ENCODE assay signal across 8 cellular contexts in the genomic region with DNA sequence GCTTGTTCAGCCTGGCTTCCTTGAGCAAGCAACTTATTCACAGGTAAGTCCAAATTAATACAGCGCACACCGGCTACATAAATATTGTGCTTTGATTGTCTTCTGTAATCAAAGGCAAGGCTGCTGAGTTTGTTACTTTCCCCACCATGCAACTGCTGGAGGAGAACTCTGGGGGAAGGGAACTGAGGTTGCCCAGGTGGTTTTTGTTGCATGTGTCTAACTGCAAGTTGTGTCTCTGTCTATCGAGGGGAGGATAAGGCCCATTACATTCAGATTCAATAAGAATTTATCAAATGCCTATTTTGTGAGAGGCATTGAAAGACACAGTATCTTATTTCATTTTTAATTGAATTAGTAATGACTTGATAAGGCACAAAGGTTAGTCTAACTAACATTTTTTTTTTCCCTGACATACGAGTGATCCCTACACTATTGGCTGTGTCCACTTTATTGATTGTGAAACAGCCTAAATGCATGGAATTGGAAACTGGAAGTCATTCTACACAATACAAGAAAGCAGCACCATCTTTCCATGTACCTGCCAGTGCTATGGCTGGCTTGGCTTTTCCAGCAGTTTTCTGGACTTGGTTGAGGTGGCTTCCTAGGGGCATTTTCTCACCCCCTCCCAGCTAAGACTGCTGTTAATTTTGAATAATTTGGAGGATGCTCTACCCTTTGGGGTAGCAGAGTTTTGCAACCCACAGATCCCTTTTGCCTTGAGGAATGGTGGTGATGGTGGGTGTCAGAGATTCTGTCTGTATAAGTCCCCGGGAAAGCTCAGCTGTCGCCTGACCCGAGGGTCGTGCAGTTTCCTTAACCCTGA. TPM values are rescaled to one million over a fixed set of nuclear protein-coding genes. Genes with fewer than 3 reads are reported as not detected.
A peak's percentile ranks its signal among the peaks of the same experiment; 100 is the strongest.
DNase-seq lines count a peak whose midpoint lies in the region; ATAC-seq, FAIRE-seq and TF ChIP-seq lines count a peak whose summit lies in the region.

No MANE protein-coding gene starts in this region.

- dilution Hi-C loops in endothelial cell of umbilical vein (cut with MboI; ENCODE audit: extremely low pct_ligation_motif_present, low sequenced_read_pairs) = no loop called here

- H3K9me2 ChIP-seq in PC-3 (replicated peaks; ENCODE audit: low read length) = no peaks in the 10 kb centered on the region

- H3K9ac ChIP-seq in PC-3 (ENCODE audit: low read length) (peak overlapping the region; percentile 70), endothelial cell of umbilical vein (replicated peaks; ENCODE audit: extremely low read depth, insufficient read depth, low read length) (peak overlapping the region; percentile 69)

- H2AFZ ChIP-seq in PC-3 (ENCODE audit: low read length) = peak overlapping the region; percentile 95
- H2AFZ ChIP-seq in endothelial cell of umbilical vein (ENCODE audit: low read depth, low read length) = peak overlapping the region; percentile 80
- peak overlapping the region; percentile 94 for H2AFZ ChIP-seq in osteoblast (ENCODE audit: low read length)

- no peaks in the 10 kb centered on the region for H3K9me1 ChIP-seq in endothelial cell of umbilical vein (replicated peaks; ENCODE audit: control insufficient read depth, extremely low read depth, insufficient read depth, low read length)

- CTCF ChIA-PET in Caco-2 (lab: Charles Lee) (no interaction called here), PC-3 (lab: Charles Lee) (interaction anchor here (1.0 kb wide), 1 partner anchor 74 kb away, joined by 4 read pairs; no protein-coding TSS in a partner anchor), endothelial cell of umbilical vein (lab: Charles Lee) (interaction anchor here (0.9 to 4.6 kb wide), 6 partner anchors 10 to 409 kb away, joined by 3 to 46 read pairs (median 3); no protein-coding TSS in a partner anchor)

- no peaks in the 10 kb centered on the region for H3K36me3 ChIP-seq in Caco-2 (ENCODE audit: control insufficient read depth, insufficient read depth, low read length)
- no peaks in the 10 kb centered on the region for H3K36me3 ChIP-seq in PC-3 (ENCODE audit: low read depth, low read length)
- H3K36me3 ChIP-seq in endothelial cell of umbilical vein (ENCODE audit: control insufficient read depth in 2 of 2, extremely low read depth in 1 of 2, insufficient read depth in 2 of 2, low read length in 2 of 2) = no peaks in the 10 kb centered on the region
- no peaks in the 10 kb centered on the region for H3K36me3 ChIP-seq in osteoblast (ENCODE audit: insufficient read depth, low read length)

- ATAC-seq in PC-3 (no peak), HG03521 (IDR thresholded peaks at IDR 0.05; ENCODE audit: unreplicated experiment) (no peak)

- intact Hi-C loops in Caco-2 (cut with micrococcal nuclease; ENCODE audit: unreplicated experiment) (loop anchor here (5.0 kb wide), 2 partner anchors 74 to 404 kb away; a partner anchor contains a TSS), PC-3 (cut with micrococcal nuclease) (loop anchor here (1.0 to 10.0 kb wide), 4 partner anchors 29 to 421 kb away; no protein-coding TSS in a partner anchor), endothelial cell of umbilical vein (cut with micrococcal nuclease) (loop anchor here (1.0 to 10.0 kb wide), 10 partner anchors 73 to 597 kb away; a partner anchor contains a TSS), head of caudate nucleus (cut with DNase I) (no loop called here)

- no peaks in the 10 kb centered on the region for H3K9me3 Mint-ChIP-seq in Caco-2 (ENCODE audit: unreplicated experiment)

- H3F3A ChIP-seq in PC-3 (ENCODE audit: low read length, unreplicated experiment) = no peaks in the 10 kb centered on the region

- H3K4me3 ChIP-seq in Caco-2 (ENCODE audit: low read depth, low read length) = peak overlapping the region; percentile 37
- peak overlapping the region; percentile 94 for H3K4me3 ChIP-seq in PC-3 (ENCODE audit: low read length)
- peak overlapping the region; percentile 64 to 76 (median 68) for H3K4me3 ChIP-seq in endothelial cell of umbilical vein (replicated peaks in 1 of 3; ENCODE audit: insufficient read depth in 1 of 3, low read depth in 1 of 3, low read length in 3 of 3)
- H3K4me3 ChIP-seq in osteoblast (ENCODE audit: insufficient read depth, low read length) = peak overlapping the region; percentile 93

- FAIRE-seq in endothelial cell of umbilical vein (lab: Jason Lieb, UNC) = peak; percentile 35

- POLR2A ChIA-PET in Caco-2 (lab: Charles Lee) (no interaction called here), PC-3 (lab: Charles Lee; ENCODE audit: unreplicated experiment) (no interaction called here), endothelial cell of umbilical vein (lab: Charles Lee) (no interaction called here)

- peak overlapping the region; percentile 96 for H3K4me2 ChIP-seq in PC-3 (ENCODE audit: low read length)
- peak overlapping the region; percentile 83 for H3K4me2 ChIP-seq in endothelial cell of umbilical vein (ENCODE audit: insufficient read depth, low read length)
- peak overlapping the region; percentile 89 for H3K4me2 ChIP-seq in osteoblast (ENCODE audit: insufficient read depth, low read length)

- H3K9me3 ChIP-seq in Caco-2 (no peaks in the 10 kb centered on the region), PC-3 (ENCODE audit: low read length) (no peaks in the 10 kb centered on the region), endothelial cell of umbilical vein (replicated peaks; ENCODE audit: control insufficient read depth, insufficient read depth, low read length) (no peaks in the 10 kb centered on the region), osteoblast (ENCODE audit: low read depth, low read length) (no peaks in the 10 kb centered on the region)

- H3K4me1 Mint-ChIP-seq in Caco-2 (ENCODE audit: low read depth, unreplicated experiment) = no peaks in the 10 kb centered on the region

- H3K4me1 ChIP-seq in Caco-2 (peaks cover 4% of the 10 kb centered on the region; the same call in 1 of the 2 replicates), PC-3 (ENCODE audit: insufficient read depth, low read length) (peaks cover 39% of the 10 kb centered on the region), endothelial cell of umbilical vein (ENCODE audit: control insufficient read depth, extremely low read depth, insufficient read depth, low read length) (peaks cover 33% of the 10 kb centered on the region), osteoblast (ENCODE audit: insufficient read depth, low read length) (peaks cover 28% of the 10 kb centered on the region)

- H3K79me2 ChIP-seq in PC-3 (ENCODE audit: low read length) (peaks cover 34% of the 10 kb centered on the region), endothelial cell of umbilical vein (ENCODE audit: control insufficient read depth, insufficient read depth, low read length) (peaks cover 37% of the 10 kb centered on the region), osteoblast (ENCODE audit: insufficient read depth, low read length) (peaks cover 42% of the 10 kb centered on the region)

- H3K27me3 ChIP-seq in Caco-2 (replicated peaks; ENCODE audit: control insufficient read depth, insufficient read depth, low read length) (no peaks in the 10 kb centered on the region), PC-3 (ENCODE audit: low read length) (no peaks in the 10 kb centered on the region), endothelial cell of umbilical vein (ENCODE audit: control insufficient read depth in 2 of 2, insufficient read depth in 2 of 2, low read length in 2 of 2) (no peaks in the 10 kb centered on the region), osteoblast (ENCODE audit: insufficient read depth, low read length) (no peaks in the 10 kb centered on the region)

- peaks cover 23% of the 10 kb centered on the region for H3K27me3 Mint-ChIP-seq in Caco-2 (ENCODE audit: insufficient read depth, unreplicated experiment)

- peak overlapping the region; percentile 96 for H3K4me3 Mint-ChIP-seq in Caco-2 (ENCODE audit: unreplicated experiment)

- BruUV-seq in Caco-2 (replicated peaks; lab: Mats Ljungman, UMichigan) (no TSS peak), PC-3 (replicated peaks; lab: Mats Ljungman, UMichigan) (TSS peak; percentile 51), endothelial cell of umbilical vein (replicated peaks; lab: Mats Ljungman, UMichigan) (no TSS peak)

- H3K27ac Mint-ChIP-seq in Caco-2 (ENCODE audit: unreplicated experiment) = peak overlapping the region; percentile 71

- DNase-seq in Caco-2 = no peak
- peak; percentile 15 for DNase-seq in PC-3
- peak; percentile 9 for DNase-seq in endothelial cell of umbilical vein (ENCODE audit: low read depth, low spot score)
- peak; percentile 78 for DNase-seq in osteoblast (ENCODE audit: insufficient read length, low spot score, missing footprints)
- DNase-seq in GM19238 (ENCODE audit: insufficient read length, low spot score) = no peak
- no peak for DNase-seq in head of caudate nucleus
- DNase-seq in NK-92 treated with Interleukin-12 subunit alpha and Interleukin-12 subunit beta, amount 100 ng/mL, for 24 hours (lab: John Stamatoyannopoulos, UW) = no peak

- no peak for TF ChIP-seq POLR2A in endothelial cell of umbilical vein (IDR thresholded peaks at IDR 0.05; ENCODE audit: low read depth, low read length)

- H3K27ac ChIP-seq in PC-3 (ENCODE audit: low read length) (no peak overlapping the region), endothelial cell of umbilical vein (ENCODE audit: insufficient read depth, low read depth, low read length) (peak overlapping the region; percentile 31), osteoblast (ENCODE audit: low read depth, low read length) (peak overlapping the region; percentile 86)

- TF ChIP-seq CTCF in Caco-2 (IDR thresholded peaks at IDR 0.05; ENCODE audit: insufficient read depth in 1 of 2, low read depth in 1 of 2, low read length in 1 of 2, severe bottlenecking in 1 of 2, unreplicated experiment in 1 of 2) (no peak), PC-3 (conservative IDR thresholded peaks at IDR 0.05; ENCODE audit: low read depth, low read length) (no peak), endothelial cell of umbilical vein (IDR thresholded peaks at IDR 0.05; ENCODE audit: extremely low read depth in 1 of 2, insufficient read depth in 1 of 2, low read depth in 1 of 2, low read length in 2 of 2) (no peak), osteoblast (IDR thresholded peaks at IDR 0.05; ENCODE audit: extremely low read depth, low read depth, low read length) (no peak)

- H4K20me1 ChIP-seq in PC-3 (ENCODE audit: low read length) (no peaks in the 10 kb centered on the region), endothelial cell of umbilical vein (replicated peaks; ENCODE audit: control insufficient read depth, extremely low read depth, insufficient read depth, low read length) (no peaks in the 10 kb centered on the region), osteoblast (ENCODE audit: insufficient read depth, low read length) (no peaks in the 10 kb centered on the region)

- H3K36me3 Mint-ChIP-seq in Caco-2 (ENCODE audit: insufficient read depth, unreplicated experiment) = peaks cover 5% of the 10 kb centered on the region

RNA-seq across cellular contexts. Expression of a gene that starts 0.9 kb away (rescaled TPM):
- 0.25 and 0.97 TPM in 2 replicates for total RNA-seq in Caco-2 (2022)
- 53.5 and 56.7 TPM in 2 replicates for total RNA-seq in PC-3 (2014; rRNA removed)
- total RNA-seq in endothelial cell of umbilical vein = 20.9 and 24.2 TPM in 2 replicates
- polyA plus RNA-seq in endothelial cell of umbilical vein = 19.7 and 21.9 TPM in 2 replicates
- polyA plus RNA-seq in endothelial cell of umbilical vein (2011; cell fraction: cytosol; rRNA removed) = 17.6 and 19.9 TPM in 2 replicates
- polyA plus RNA-seq in endothelial cell of umbilical vein (2011; cell fraction: nucleus; rRNA removed) = 14.8 and 15.5 TPM in 2 replicates
- 18.2 and 18.4 TPM in 2 replicates for polyA plus RNA-seq in endothelial cell of umbilical vein (2012)
- polyA minus RNA-seq in endothelial cell of umbilical vein = 13.4 and 17.2 TPM in 2 replicates
- 0.41 TPM for polyA minus RNA-seq in endothelial cell of umbilical vein (2011; cell fraction: cytosol; rRNA and poly(A)+ RNA removed)
- 20.7 and 22.8 TPM in 2 replicates for polyA minus RNA-seq in endothelial cell of umbilical vein (2011; cell fraction: nucleus; rRNA and poly(A)+ RNA removed)
- total RNA-seq in osteoblast = 23.0 and 24.6 TPM in 2 replicates

Comparison
In these comparisons a context has a peak if more than half of its experiments do, and no peak if none do; other contexts are left out.
1. DNase-seq: peak in PC-3 (single experiment), endothelial cell of umbilical vein (single experiment) and osteoblast (single experiment); none in Caco-2 (0 of 2), GM19238 (single experiment), head of caudate nucleus (0 of 42) and NK-92 treated with Interleukin-12 subunit alpha and Interleukin-12 subunit beta, amount 100 ng/mL, for 24 hours (single experiment).
2. H3K4me3 ChIP-seq: peak in every context shown above with its lines; median percentile 94 in PC-3; 93 in osteoblast; 68 in endothelial cell of umbilical vein; 37 in Caco-2.
3. RNA of a gene that starts 0.9 kb away (total RNA-seq): 53.5 to 56.7 TPM in PC-3, 23.0 to 24.6 TPM in osteoblast and 20.9 to 24.2 TPM in endothelial cell of umbilical vein; 0.25 to 0.97 TPM in Caco-2; every median in the first group is over 10 times any median in the second.
4. Peak in every context shown above with its lines, with median percentiles within 50 percentile points of each other: H2AFZ ChIP-seq and H3K4me2 ChIP-seq.